17 cellular contexts compared by ENCODE assay signal in the genomic region with DNA sequence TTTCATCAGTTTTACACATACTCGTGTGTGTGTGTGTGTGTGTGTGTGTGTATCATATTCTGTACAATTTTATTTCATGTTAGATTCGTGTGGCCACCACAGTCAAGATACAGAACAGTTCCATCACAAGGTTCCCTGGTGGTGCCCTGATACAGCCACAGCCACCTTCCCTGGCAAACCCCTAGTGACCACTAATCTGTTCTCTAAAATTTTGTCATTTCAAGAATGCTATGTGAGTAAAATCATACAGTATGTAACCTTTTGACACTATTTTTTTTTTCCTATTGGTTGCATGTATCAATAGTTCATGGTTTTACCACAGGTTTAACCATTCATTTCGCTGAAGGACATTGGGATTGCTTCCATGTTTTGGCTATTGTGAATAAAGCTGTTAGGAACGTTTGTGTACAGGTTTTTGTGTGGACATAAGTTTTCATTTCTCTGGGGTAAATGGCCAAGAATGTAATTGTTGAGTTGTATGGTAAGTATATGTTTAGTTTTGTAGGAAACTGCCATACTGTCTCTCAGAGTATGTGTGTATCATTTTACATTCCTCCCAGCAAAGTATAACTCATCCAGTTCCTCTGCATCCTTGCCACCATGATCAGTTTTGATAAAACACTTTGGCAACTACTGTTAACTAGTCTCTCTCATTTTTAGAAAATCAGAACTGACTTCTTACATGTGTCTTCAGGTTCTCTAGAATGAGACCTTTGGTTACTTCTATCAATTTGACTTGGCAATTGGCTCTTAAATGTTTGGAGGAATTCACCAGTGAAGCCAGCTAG. TPM values are rescaled to one million over a fixed set of nuclear protein-coding genes. Genes with fewer than 3 reads are reported as not detected.
DNase-seq lines count a peak whose midpoint lies in the region; ATAC-seq lines count a peak whose summit lies in the region.
"Had no signal": no experiment of that assay in that cellular context is flagged by ENCODE, and none has a peak within 500 bp of the region (broad histone marks: within the 10 kb centered on the region; RNA-seq: fewer than 3 reads in every experiment).

No MANE protein-coding gene starts in this region.

- DNase-seq in activated CD4-positive, alpha-beta memory T cell treated with anti-CD3 and anti-CD28 coated beads for 36 hours, result peak; percentile 52
- no peak for DNase-seq in activated CD4-positive, alpha-beta memory T cell treated with anti-CD3 and anti-CD28 coated beads, Interleukin-2, amount 10 ng/mL, durations not matched to agents 7 days and 5 days
- DNase-seq in memory B cell (ENCODE audit: low spot score in 2 of 2) (no peak), NCI-H345 (lab: John Stamatoyannopoulos, UW) (no peak), occipital lobe (lab: John Stamatoyannopoulos, UW) (no peak)
- DNase-seq: activated CD8-positive, alpha-beta memory T cell treated with anti-CD3 and anti-CD28 coated beads, Interleukin-2, amount 50 U/mL, for 4 hours; NCI-H1930; NCI-H524 treated with DMSO at 0.1 percent for 48 hours; Right ventricle myocardium superior; stimulated activated CD4-positive, alpha-beta T cell treated with anti-CD3 and anti-CD28 coated beads, Interleukin-12 subunit alpha, Interleukin-12 subunit beta, amount 100 ng/mL, for 4 hours; T-cell had no signal

- ATAC-seq in GM19452 (IDR thresholded peaks at IDR 0.05; ENCODE audit: unreplicated experiment) (peak; percentile 64), HG03159 (IDR thresholded peaks at IDR 0.05; ENCODE audit: unreplicated experiment) (peak; percentile 52), memory B cell (ENCODE audit: low read depth) (no peak), HG03469 (IDR thresholded peaks at IDR 0.05; ENCODE audit: unreplicated experiment) (no peak)
- ATAC-seq: gastroesophageal sphincter, T-cell had no signal

- no peaks in the 10 kb centered on the region for H3K27me3 Mint-ChIP-seq in activated CD4-positive, alpha-beta memory T cell treated with anti-CD3 and anti-CD28 coated beads for 36 hours
- no peaks in the 10 kb centered on the region for H3K27me3 Mint-ChIP-seq in activated CD4-positive, alpha-beta memory T cell treated with anti-CD3 and anti-CD28 coated beads, Interleukin-2, amount 10 ng/mL, durations not matched to agents 7 days and 5 days
- no peaks in the 10 kb centered on the region for H3K27me3 Mint-ChIP-seq in memory B cell
- H3K27me3 Mint-ChIP-seq: activated naive CD4-positive, alpha-beta T cell treated with anti-CD3 and anti-CD28 coated beads, Interleukin-2, amount 50 U/mL, for 24 hours; brain; T-cell had no signal

- no peaks in the 10 kb centered on the region for H3K9me3 Mint-ChIP-seq in activated CD4-positive, alpha-beta memory T cell treated with anti-CD3 and anti-CD28 coated beads for 36 hours
- H3K9me3 Mint-ChIP-seq in activated CD4-positive, alpha-beta memory T cell treated with anti-CD3 and anti-CD28 coated beads, Interleukin-2, amount 10 ng/mL, durations not matched to agents 7 days and 5 days, result no peaks in the 10 kb centered on the region
- no peaks in the 10 kb centered on the region for H3K9me3 Mint-ChIP-seq in memory B cell
- H3K9me3 Mint-ChIP-seq: activated naive CD4-positive, alpha-beta T cell treated with anti-CD3 and anti-CD28 coated beads, Interleukin-2, amount 50 U/mL, for 24 hours; brain; T-cell had no signal

- H3K4me3 Mint-ChIP-seq in activated CD4-positive, alpha-beta memory T cell treated with anti-CD3 and anti-CD28 coated beads for 36 hours, result no peak overlapping the region
- H3K4me3 Mint-ChIP-seq in activated CD4-positive, alpha-beta memory T cell treated with anti-CD3 and anti-CD28 coated beads, Interleukin-2, amount 10 ng/mL, durations not matched to agents 7 days and 5 days, result no peak overlapping the region
- H3K4me3 Mint-ChIP-seq in memory B cell, result no peak overlapping the region
- H3K4me3 Mint-ChIP-seq: activated naive CD4-positive, alpha-beta T cell treated with anti-CD3 and anti-CD28 coated beads, Interleukin-2, amount 50 U/mL, for 24 hours; brain; T-cell had no signal

- POLR2A ChIA-PET in activated CD4-positive, alpha-beta memory T cell treated with anti-CD3 and anti-CD28 coated beads for 36 hours (lab: Charles Lee), result no interaction called here
- POLR2A ChIA-PET in activated CD4-positive, alpha-beta memory T cell treated with anti-CD3 and anti-CD28 coated beads, Interleukin-2, amount 10 ng/mL, durations not matched to agents 7 days and 5 days (lab: Charles Lee), result no interaction called here

- peaks cover 29% of the 10 kb centered on the region for H3K4me1 Mint-ChIP-seq in activated CD4-positive, alpha-beta memory T cell treated with anti-CD3 and anti-CD28 coated beads for 36 hours (ENCODE audit: low read depth)
- peaks cover 7% of the 10 kb centered on the region for H3K4me1 Mint-ChIP-seq in activated CD4-positive, alpha-beta memory T cell treated with anti-CD3 and anti-CD28 coated beads, Interleukin-2, amount 10 ng/mL, durations not matched to agents 7 days and 5 days
- H3K4me1 Mint-ChIP-seq in memory B cell, result peaks cover 31% of the 10 kb centered on the region

- CTCF ChIA-PET in activated CD4-positive, alpha-beta memory T cell treated with anti-CD3 and anti-CD28 coated beads for 36 hours (lab: Charles Lee), result interaction anchor here (2.0 kb wide), 1 partner anchor 19 kb away, joined by 6 read pairs; no protein-coding TSS in a partner anchor
- CTCF ChIA-PET in activated CD4-positive, alpha-beta memory T cell treated with anti-CD3 and anti-CD28 coated beads, Interleukin-2, amount 10 ng/mL, durations not matched to agents 7 days and 5 days (lab: Charles Lee), result no interaction called here

- peak overlapping the region; percentile 45 for H3K27ac Mint-ChIP-seq in activated CD4-positive, alpha-beta memory T cell treated with anti-CD3 and anti-CD28 coated beads for 36 hours
- no peak overlapping the region for H3K27ac Mint-ChIP-seq in activated CD4-positive, alpha-beta memory T cell treated with anti-CD3 and anti-CD28 coated beads, Interleukin-2, amount 10 ng/mL, durations not matched to agents 7 days and 5 days
- H3K27ac Mint-ChIP-seq in memory B cell, result peak overlapping the region; percentile 75
- H3K27ac Mint-ChIP-seq: activated naive CD4-positive, alpha-beta T cell treated with anti-CD3 and anti-CD28 coated beads, Interleukin-2, amount 50 U/mL, for 24 hours; brain; T-cell had no signal

- intact Hi-C loops in activated CD4-positive, alpha-beta memory T cell treated with anti-CD3 and anti-CD28 coated beads for 36 hours (cut with micrococcal nuclease), result loop anchor here (1.0 kb wide), 1 partner anchor 89 kb away; no protein-coding TSS in a partner anchor

- H3K36me3 Mint-ChIP-seq in activated CD4-positive, alpha-beta memory T cell treated with anti-CD3 and anti-CD28 coated beads for 36 hours, result no peaks in the 10 kb centered on the region
- H3K36me3 Mint-ChIP-seq in activated CD4-positive, alpha-beta memory T cell treated with anti-CD3 and anti-CD28 coated beads, Interleukin-2, amount 10 ng/mL, durations not matched to agents 7 days and 5 days (ENCODE audit: low read depth), result peaks cover 9% of the 10 kb centered on the region
- H3K36me3 Mint-ChIP-seq in memory B cell, result peaks cover 6% of the 10 kb centered on the region
- H3K36me3 Mint-ChIP-seq: activated naive CD4-positive, alpha-beta T cell treated with anti-CD3 and anti-CD28 coated beads, Interleukin-2, amount 50 U/mL, for 24 hours had no signal

RNA-seq across cellular contexts. Expression of gene KLHDC10, which starts 20.6 kb away (rescaled TPM):
- total RNA-seq in activated CD4-positive, alpha-beta memory T cell treated with anti-CD3 and anti-CD28 coated beads for 36 hours, result 10 to 100 TPM; 16.4 to 16.8 TPM
- 10 to 100 TPM; 15.5 to 17.3 TPM for total RNA-seq in activated CD4-positive, alpha-beta memory T cell treated with anti-CD3 and anti-CD28 coated beads, Interleukin-2, amount 10 ng/mL, durations not matched to agents 7 days and 5 days
- total RNA-seq in occipital lobe, result 102 TPM

RNA-seq across cellular contexts. Expression of gene ZC3HC1, which starts 39.8 kb away (rescaled TPM):
- 10 to 100 TPM; 21.6 to 26.8 TPM for total RNA-seq in activated CD4-positive, alpha-beta memory T cell treated with anti-CD3 and anti-CD28 coated beads for 36 hours
- 10 to 100 TPM; 15.5 to 17.3 TPM for total RNA-seq in activated CD4-positive, alpha-beta memory T cell treated with anti-CD3 and anti-CD28 coated beads, Interleukin-2, amount 10 ng/mL, durations not matched to agents 7 days and 5 days
- 12.9 TPM for total RNA-seq in occipital lobe

Comparison
In these comparisons a context has a peak if more than half of its experiments do, and no peak if none do; other contexts are left out.
1. ATAC-seq: peak in GM19452 (single experiment) and HG03159 (single experiment); none in memory B cell (single experiment) and HG03469 (single experiment).